ENCODE assay signal across 10 cellular contexts in the genomic region with DNA sequence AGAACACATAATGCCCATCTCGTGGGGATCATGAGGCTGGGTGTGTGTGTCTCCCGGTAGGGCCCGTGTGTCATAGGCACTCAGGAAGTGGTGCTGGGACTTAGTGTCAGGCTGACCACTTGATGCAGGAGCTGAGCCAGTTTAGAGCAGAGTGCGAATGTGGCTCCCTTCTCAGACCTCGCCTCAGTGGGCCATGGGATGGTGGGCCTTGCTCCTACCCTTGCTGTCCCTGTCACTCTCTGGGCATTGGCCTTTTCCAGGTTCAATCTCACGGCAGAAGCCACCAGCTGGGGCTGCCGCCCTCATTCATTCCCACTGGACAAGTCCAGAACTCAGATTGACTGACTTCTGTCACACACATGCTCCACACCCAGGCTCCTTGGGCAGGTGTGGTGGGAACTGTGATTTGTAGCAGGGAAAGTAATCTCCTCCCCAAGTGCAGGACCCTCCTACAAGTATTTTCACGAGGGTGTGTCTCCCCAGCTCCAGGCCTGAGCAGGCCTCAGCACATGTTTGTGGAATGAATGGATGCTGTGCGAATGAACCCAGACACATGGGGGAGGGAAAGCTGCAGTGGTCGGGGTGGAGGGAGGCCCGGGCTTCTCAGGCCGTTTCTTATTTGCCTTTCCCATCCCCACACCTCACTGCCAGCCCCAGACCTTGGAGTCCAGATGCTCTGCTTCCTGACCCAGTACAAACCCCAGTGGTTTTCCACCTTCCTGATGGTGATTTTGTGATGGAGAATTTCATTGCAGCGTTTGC. TPM values are rescaled to one million over a fixed set of nuclear protein-coding genes. Genes with fewer than 3 reads are reported as not detected.
DNase-seq lines count a peak whose midpoint lies in the region; ATAC-seq and TF ChIP-seq lines count a peak whose summit lies in the region.
"Had no signal": no experiment of that assay in that cellular context is flagged by ENCODE, and none has a peak within 500 bp of the region (broad histone marks: within the 10 kb centered on the region; RNA-seq: fewer than 3 reads in every experiment).

No MANE protein-coding gene starts in this region.

- H2AFZ ChIP-seq in DND-41 (ENCODE audit: low read depth, low read length) (no peak overlapping the region), neuronal stem cell (ENCODE audit: low read length) (no peak overlapping the region)

- no CpG with 5 or more reads among the region's 13 CpGs for WGBS in neuronal stem cell (ENCODE audit: extremely low coverage in 2 of 2, insufficient read length in 2 of 2, insufficient replicate concordance in 1 of 2), 2 donors

- H2BK15ac ChIP-seq in neuronal stem cell (ENCODE audit: low read length): peak overlapping the region; percentile 55

- peaks cover 31% of the 10 kb centered on the region for H3K4me1 Mint-ChIP-seq in chondrocyte (ENCODE audit: low read depth)

- no peak overlapping the region for H3K23ac ChIP-seq in neuronal stem cell (ENCODE audit: low read depth, low read length, poor library complexity)

- H3K36me3 ChIP-seq in DND-41 (ENCODE audit: insufficient read depth, low read length) (peaks cover 10% of the 10 kb centered on the region; the same call in 1 of the 2 replicates), neuronal stem cell (replicated peaks in 1 of 2; ENCODE audit: control insufficient read depth in 2 of 2, insufficient read depth in 2 of 2, low read length in 2 of 2) (no peaks in the 10 kb centered on the region)

- peak; percentile 39 for DNase-seq in DND-41
- peak; percentile 1 for DNase-seq in HuH-7 (ENCODE audit: low spot score)
- DNase-seq in chondrocyte (ENCODE audit: low spot score): peak; percentile 60
- no peak for DNase-seq in neuronal stem cell (ENCODE audit: low spot score)
- no peak for DNase-seq in DMS 273 treated with DMSO at 0.1 percent for 48 hours (lab: John Stamatoyannopoulos, UW)
- DNase-seq: cerebellar nuclear complex, NCI-H1417, NCI-H748 treated with DMSO at 0.1 percent for 48 hours had no signal

- H3K27me3 ChIP-seq in DND-41 (ENCODE audit: insufficient read depth, low read length, poor library complexity): no peaks in the 10 kb centered on the region
- no peaks in the 10 kb centered on the region for H3K27me3 ChIP-seq in neuronal stem cell (ENCODE audit: control insufficient read depth in 3 of 3, insufficient read depth in 3 of 3, low read depth in 1 of 3, low read length in 3 of 3)

- H3K79me2 ChIP-seq in DND-41 (ENCODE audit: insufficient read depth, low read length): no peaks in the 10 kb centered on the region

- H3K36me3 Mint-ChIP-seq in chondrocyte (ENCODE audit: low read depth): peaks cover 2% of the 10 kb centered on the region

- no peaks in the 10 kb centered on the region for H3K9me3 Mint-ChIP-seq in chondrocyte (ENCODE audit: low read depth)

- no peak overlapping the region for H3K4me3 Mint-ChIP-seq in chondrocyte (ENCODE audit: unreplicated experiment)

- H3K4me1 ChIP-seq in DND-41 (ENCODE audit: insufficient read depth, low read length): peaks cover 56% of the 10 kb centered on the region
- H3K4me1 ChIP-seq in neuronal stem cell (ENCODE audit: control insufficient read depth in 2 of 2, insufficient read depth in 1 of 2, low read depth in 1 of 2, low read length in 2 of 2): peaks cover 15 to 17% of the 10 kb centered on the region in 2 donors

- H4K8ac ChIP-seq in neuronal stem cell (ENCODE audit: low read depth, low read length): no peak overlapping the region

- H2BK120ac ChIP-seq in neuronal stem cell (ENCODE audit: low read depth, low read length): no peak overlapping the region

- H3K9ac ChIP-seq in DND-41 (ENCODE audit: low read depth, low read length) (no peak overlapping the region; the same call in 1 of the 2 replicates), neuronal stem cell (ENCODE audit: low read depth, low read length, poor library complexity) (no peak overlapping the region)

- TF ChIP-seq CTCF in DND-41 (IDR thresholded peaks at IDR 0.05; ENCODE audit: borderline replicate concordance, extremely low read depth, low read length, poor library complexity, severe bottlenecking) (no peak), chondrocyte (IDR thresholded peaks at IDR 0.05) (no peak)

- no peak overlapping the region for H3K4ac ChIP-seq in neuronal stem cell (ENCODE audit: low read length)

- H3K4me2 ChIP-seq in DND-41 (ENCODE audit: insufficient read depth, low read length) (no peak overlapping the region), neuronal stem cell (ENCODE audit: insufficient read depth, low read length, poor library complexity, severe bottlenecking) (no peak overlapping the region)

- H3K27ac Mint-ChIP-seq in chondrocyte (ENCODE audit: unreplicated experiment): no peak overlapping the region

- H2AK5ac ChIP-seq in neuronal stem cell (ENCODE audit: low read depth, low read length): peak overlapping the region; percentile 41

- no peaks in the 10 kb centered on the region for H3K79me1 ChIP-seq in neuronal stem cell (ENCODE audit: low read depth, low read length)

- H3K27me3 Mint-ChIP-seq in chondrocyte (ENCODE audit: low read depth): no peaks in the 10 kb centered on the region

- no peak overlapping the region for H3K4me3 ChIP-seq in DND-41 (ENCODE audit: low read depth in 1 of 2, low read length in 2 of 2)
- no peak overlapping the region for H3K4me3 ChIP-seq in neuronal stem cell (ENCODE audit: low read length in 2 of 2)

- no peak overlapping the region for H2BK12ac ChIP-seq in neuronal stem cell (ENCODE audit: low read length)

- ATAC-seq in DND-41 (ENCODE audit: insufficient read depth, low read depth): no peak
- ATAC-seq in GM18868 (IDR thresholded peaks at IDR 0.05; ENCODE audit: unreplicated experiment): no peak
- ATAC-seq in HG03135 (IDR thresholded peaks at IDR 0.05; ENCODE audit: unreplicated experiment): no peak

- peak overlapping the region; percentile 78 for H3K27ac ChIP-seq in DND-41 (ENCODE audit: low read length)
- no peak overlapping the region for H3K27ac ChIP-seq in neuronal stem cell (replicated peaks; ENCODE audit: low read length)

- H4K20me1 ChIP-seq in DND-41 (ENCODE audit: insufficient read depth, low read length): no peaks in the 10 kb centered on the region

- peak overlapping the region; percentile 10 for H3K14ac ChIP-seq in neuronal stem cell (ENCODE audit: low read length)

- H4K91ac ChIP-seq in neuronal stem cell (ENCODE audit: low read depth, low read length, poor library complexity): no peak overlapping the region

- H3K9me3 ChIP-seq in DND-41 (ENCODE audit: insufficient read depth, low read length, severe bottlenecking): no peaks in the 10 kb centered on the region
- H3K9me3 ChIP-seq in neuronal stem cell (replicated peaks in 1 of 2; ENCODE audit: control insufficient read depth in 2 of 2, insufficient read depth in 1 of 2, low read depth in 1 of 2, low read length in 2 of 2): no peaks in the 10 kb centered on the region

- H3K18ac ChIP-seq in neuronal stem cell (ENCODE audit: low read length): peak overlapping the region; percentile 27

- H2BK5ac ChIP-seq in neuronal stem cell (ENCODE audit: low read length): no peak overlapping the region

RNA-seq across cellular contexts. Expression of a gene that starts 54.9 kb away (rescaled TPM):
- 5.1 to 6.5 TPM (median 6.5 TPM) in 3 replicates for total RNA-seq in chondrocyte
- 20.9 TPM for polyA plus RNA-seq in neuronal stem cell (2013, experiment 1 of 2)
- polyA plus RNA-seq in neuronal stem cell (2013, experiment 2 of 2): 20.1 TPM

Comparison
In these comparisons a context has a peak if more than half of its experiments do, and no peak if none do; other contexts are left out.
1. DNase-seq: peak in DND-41 (single experiment), HuH-7 (single experiment) and chondrocyte (single experiment); none in neuronal stem cell (single experiment) and DMS 273 treated with DMSO at 0.1 percent for 48 hours (single experiment).